1 cellular context compared by ENCODE assay signal in the genomic region with DNA sequence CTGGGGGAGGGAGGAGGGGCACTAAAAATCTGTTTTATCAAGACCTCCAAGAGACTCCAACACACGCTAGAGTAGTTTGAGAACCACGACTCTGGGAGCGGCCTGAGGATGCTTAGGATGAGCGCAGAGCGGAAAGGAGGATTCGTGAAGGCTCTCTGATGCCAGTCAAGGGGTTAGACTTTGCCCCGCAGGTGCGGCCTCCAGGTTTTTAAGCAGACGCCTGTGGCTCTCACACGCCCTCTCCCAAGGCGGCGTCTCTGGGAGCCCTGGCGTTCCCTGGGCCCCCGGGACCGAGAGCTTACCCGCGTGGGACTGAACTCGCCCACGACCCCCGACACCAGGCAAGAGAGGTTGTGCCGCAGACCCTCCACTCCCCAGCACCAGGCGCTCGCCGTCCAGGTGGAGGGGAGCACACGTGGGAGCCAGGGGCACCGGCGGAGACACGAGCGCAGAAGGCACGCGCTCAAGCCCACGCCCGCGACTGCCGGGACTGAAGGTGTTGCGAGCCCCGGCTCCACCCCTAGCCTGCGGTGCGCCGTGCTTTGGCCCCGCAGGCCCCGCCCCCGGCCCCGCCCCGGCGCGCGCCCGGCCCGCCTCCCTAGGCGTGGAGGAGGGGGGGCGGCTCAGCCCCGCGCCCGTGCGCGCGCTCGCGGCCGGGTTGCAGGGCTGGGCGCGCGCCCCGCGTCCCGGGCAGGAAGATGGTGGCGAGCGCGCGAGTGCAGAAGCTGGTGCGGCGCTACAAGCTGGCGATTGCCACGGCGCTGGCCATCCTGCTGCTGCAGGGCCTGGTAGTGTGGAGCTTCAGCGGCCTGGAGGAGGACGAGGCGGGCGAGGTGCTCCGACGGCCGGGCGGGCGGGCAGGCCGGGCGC.
A peak's percentile ranks its signal among the peaks of the same experiment; 100 is the strongest.
TF ChIP-seq lines count a peak whose summit lies in the region.

Gene XYLT2 (plus strand): TSS at position 684 of the 870 bp plus-strand sequence. CDS start 15 bp downstream, at position 699.

TF ChIP-seq in HepG2, 621 proteins besides CTCF, POLR2A, EP300 and RAD21 (continued from another document and continues in another):
- TF ChIP-seq, protein P1, sequence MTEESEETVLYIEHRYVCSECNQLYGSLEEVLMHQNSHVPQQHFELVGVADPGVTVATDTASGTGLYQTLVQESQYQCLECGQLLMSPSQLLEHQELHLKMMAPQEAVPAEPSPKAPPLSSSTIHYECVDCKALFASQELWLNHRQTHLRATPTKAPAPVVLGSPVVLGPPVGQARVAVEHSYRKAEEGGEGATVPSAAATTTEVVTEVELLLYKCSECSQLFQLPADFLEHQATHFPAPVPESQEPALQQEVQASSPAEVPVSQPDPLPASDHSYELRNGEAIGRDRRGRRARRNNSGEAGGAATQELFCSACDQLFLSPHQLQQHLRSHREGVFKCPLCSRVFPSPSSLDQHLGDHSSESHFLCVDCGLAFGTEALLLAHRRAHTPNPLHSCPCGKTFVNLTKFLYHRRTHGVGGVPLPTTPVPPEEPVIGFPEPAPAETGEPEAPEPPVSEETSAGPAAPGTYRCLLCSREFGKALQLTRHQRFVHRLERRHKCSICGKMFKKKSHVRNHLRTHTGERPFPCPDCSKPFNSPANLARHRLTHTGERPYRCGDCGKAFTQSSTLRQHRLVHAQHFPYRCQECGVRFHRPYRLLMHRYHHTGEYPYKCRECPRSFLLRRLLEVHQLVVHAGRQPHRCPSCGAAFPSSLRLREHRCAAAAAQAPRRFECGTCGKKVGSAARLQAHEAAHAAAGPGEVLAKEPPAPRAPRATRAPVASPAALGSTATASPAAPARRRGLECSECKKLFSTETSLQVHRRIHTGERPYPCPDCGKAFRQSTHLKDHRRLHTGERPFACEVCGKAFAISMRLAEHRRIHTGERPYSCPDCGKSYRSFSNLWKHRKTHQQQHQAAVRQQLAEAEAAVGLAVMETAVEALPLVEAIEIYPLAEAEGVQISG (CRISPR knock-in tag; IDR thresholded peaks at IDR 0.05), result peak; percentile 64
- TF ChIP-seq, protein P2, sequence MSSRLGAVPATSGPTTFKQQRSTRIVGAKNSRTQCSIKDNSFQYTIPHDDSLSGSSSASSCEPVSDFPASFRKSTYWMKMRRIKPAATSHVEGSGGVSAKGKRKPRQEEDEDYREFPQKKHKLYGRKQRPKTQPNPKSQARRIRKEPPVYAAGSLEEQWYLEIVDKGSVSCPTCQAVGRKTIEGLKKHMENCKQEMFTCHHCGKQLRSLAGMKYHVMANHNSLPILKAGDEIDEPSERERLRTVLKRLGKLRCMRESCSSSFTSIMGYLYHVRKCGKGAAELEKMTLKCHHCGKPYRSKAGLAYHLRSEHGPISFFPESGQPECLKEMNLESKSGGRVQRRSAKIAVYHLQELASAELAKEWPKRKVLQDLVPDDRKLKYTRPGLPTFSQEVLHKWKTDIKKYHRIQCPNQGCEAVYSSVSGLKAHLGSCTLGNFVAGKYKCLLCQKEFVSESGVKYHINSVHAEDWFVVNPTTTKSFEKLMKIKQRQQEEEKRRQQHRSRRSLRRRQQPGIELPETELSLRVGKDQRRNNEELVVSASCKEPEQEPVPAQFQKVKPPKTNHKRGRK (CRISPR knock-in tag; IDR thresholded peaks at IDR 0.05), result no peak
- TF ChIP-seq, protein P3, sequence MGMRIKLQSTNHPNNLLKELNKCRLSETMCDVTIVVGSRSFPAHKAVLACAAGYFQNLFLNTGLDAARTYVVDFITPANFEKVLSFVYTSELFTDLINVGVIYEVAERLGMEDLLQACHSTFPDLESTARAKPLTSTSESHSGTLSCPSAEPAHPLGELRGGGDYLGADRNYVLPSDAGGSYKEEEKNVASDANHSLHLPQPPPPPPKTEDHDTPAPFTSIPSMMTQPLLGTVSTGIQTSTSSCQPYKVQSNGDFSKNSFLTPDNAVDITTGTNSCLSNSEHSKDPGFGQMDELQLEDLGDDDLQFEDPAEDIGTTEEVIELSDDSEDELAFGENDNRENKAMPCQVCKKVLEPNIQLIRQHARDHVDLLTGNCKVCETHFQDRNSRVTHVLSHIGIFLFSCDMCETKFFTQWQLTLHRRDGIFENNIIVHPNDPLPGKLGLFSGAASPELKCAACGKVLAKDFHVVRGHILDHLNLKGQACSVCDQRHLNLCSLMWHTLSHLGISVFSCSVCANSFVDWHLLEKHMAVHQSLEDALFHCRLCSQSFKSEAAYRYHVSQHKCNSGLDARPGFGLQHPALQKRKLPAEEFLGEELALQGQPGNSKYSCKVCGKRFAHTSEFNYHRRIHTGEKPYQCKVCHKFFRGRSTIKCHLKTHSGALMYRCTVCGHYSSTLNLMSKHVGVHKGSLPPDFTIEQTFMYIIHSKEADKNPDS (CRISPR knock-in tag; IDR thresholded peaks at IDR 0.05), result peak; percentile 21; the same call in 1 of the 2 replicates
- TF ChIP-seq STAT5B (CRISPR knock-in tag; IDR thresholded peaks at IDR 0.05) (no peak), HMGXB4 (CRISPR knock-in tag; IDR thresholded peaks at IDR 0.05; ENCODE audit: borderline replicate concordance in 1 of 2, low read depth in 1 of 2) (peak in 1 of 2 experiments; percentile 41; a peak in 2 of 4 replicates), RNF2 (conservative IDR thresholded peaks at IDR 0.05; ENCODE audit: low read depth) (peak; percentile 31; the same call in 1 of the 2 replicates), MYNN (CRISPR knock-in tag; IDR thresholded peaks at IDR 0.05; ENCODE audit: low read depth) (no peak), GATAD1 (CRISPR knock-in tag; IDR thresholded peaks at IDR 0.05) (no peak; the same call in 1 of the 2 replicates), TCF7 (IDR thresholded peaks at IDR 0.05; ENCODE audit: low read depth) (no peak), ZBED4 (CRISPR knock-in tag; IDR thresholded peaks at IDR 0.05; ENCODE audit: borderline replicate concordance) (peak; percentile 60; the same call in 1 of the 2 replicates), ZNF768 (CRISPR knock-in tag; IDR thresholded peaks at IDR 0.05) (peak; percentile 76; the same call in 1 of the 2 replicates), MLXIP (CRISPR knock-in tag; IDR thresholded peaks at IDR 0.05; ENCODE audit: borderline replicate concordance) (no peak; the same call in 1 of the 2 replicates), ZBTB1 (CRISPR knock-in tag; IDR thresholded peaks at IDR 0.05; ENCODE audit: borderline replicate concordance) (no peak), ZNF234 (CRISPR knock-in tag; conservative IDR thresholded peaks at IDR 0.05) (peak; percentile 74; the same call in 1 of the 2 replicates), ZNF891 (CRISPR knock-in tag; IDR thresholded peaks at IDR 0.05) (peak; percentile 84; the same call in 1 of the 2 replicates), ZC3H4 (CRISPR knock-in tag; IDR thresholded peaks at IDR 0.05; ENCODE audit: borderline replicate concordance) (no peak), ZNF280B (CRISPR knock-in tag; IDR thresholded peaks at IDR 0.05; ENCODE audit: borderline replicate concordance) (peak; percentile 81; the same call in 1 of the 2 replicates)
- TF ChIP-seq, protein P4, sequence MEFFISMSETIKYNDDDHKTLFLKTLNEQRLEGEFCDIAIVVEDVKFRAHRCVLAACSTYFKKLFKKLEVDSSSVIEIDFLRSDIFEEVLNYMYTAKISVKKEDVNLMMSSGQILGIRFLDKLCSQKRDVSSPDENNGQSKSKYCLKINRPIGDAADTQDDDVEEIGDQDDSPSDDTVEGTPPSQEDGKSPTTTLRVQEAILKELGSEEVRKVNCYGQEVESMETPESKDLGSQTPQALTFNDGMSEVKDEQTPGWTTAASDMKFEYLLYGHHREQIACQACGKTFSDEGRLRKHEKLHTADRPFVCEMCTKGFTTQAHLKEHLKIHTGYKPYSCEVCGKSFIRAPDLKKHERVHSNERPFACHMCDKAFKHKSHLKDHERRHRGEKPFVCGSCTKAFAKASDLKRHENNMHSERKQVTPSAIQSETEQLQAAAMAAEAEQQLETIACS (CRISPR knock-in tag; IDR thresholded peaks at IDR 0.05), result peak; percentile 94
- TF ChIP-seq, protein P5, sequence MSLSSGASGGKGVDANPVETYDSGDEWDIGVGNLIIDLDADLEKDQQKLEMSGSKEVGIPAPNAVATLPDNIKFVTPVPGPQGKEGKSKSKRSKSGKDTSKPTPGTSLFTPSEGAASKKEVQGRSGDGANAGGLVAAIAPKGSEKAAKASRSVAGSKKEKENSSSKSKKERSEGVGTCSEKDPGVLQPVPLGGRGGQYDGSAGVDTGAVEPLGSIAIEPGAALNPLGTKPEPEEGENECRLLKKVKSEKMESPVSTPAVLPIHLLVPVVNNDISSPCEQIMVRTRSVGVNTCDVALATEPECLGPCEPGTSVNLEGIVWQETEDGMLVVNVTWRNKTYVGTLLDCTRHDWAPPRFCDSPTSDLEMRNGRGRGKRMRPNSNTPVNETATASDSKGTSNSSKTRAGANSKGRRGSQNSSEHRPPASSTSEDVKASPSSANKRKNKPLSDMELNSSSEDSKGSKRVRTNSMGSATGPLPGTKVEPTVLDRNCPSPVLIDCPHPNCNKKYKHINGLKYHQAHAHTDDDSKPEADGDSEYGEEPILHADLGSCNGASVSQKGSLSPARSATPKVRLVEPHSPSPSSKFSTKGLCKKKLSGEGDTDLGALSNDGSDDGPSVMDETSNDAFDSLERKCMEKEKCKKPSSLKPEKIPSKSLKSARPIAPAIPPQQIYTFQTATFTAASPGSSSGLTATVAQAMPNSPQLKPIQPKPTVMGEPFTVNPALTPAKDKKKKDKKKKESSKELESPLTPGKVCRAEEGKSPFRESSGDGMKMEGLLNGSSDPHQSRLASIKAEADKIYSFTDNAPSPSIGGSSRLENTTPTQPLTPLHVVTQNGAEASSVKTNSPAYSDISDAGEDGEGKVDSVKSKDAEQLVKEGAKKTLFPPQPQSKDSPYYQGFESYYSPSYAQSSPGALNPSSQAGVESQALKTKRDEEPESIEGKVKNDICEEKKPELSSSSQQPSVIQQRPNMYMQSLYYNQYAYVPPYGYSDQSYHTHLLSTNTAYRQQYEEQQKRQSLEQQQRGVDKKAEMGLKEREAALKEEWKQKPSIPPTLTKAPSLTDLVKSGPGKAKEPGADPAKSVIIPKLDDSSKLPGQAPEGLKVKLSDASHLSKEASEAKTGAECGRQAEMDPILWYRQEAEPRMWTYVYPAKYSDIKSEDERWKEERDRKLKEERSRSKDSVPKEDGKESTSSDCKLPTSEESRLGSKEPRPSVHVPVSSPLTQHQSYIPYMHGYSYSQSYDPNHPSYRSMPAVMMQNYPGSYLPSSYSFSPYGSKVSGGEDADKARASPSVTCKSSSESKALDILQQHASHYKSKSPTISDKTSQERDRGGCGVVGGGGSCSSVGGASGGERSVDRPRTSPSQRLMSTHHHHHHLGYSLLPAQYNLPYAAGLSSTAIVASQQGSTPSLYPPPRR (CRISPR knock-in tag; IDR thresholded peaks at IDR 0.05; ENCODE audit: borderline replicate concordance), result 0 out of 2 replicates have a peak, but pooled peaks have one; percentile 39
